8 cellular contexts compared by ENCODE assay signal in the genomic region with DNA sequence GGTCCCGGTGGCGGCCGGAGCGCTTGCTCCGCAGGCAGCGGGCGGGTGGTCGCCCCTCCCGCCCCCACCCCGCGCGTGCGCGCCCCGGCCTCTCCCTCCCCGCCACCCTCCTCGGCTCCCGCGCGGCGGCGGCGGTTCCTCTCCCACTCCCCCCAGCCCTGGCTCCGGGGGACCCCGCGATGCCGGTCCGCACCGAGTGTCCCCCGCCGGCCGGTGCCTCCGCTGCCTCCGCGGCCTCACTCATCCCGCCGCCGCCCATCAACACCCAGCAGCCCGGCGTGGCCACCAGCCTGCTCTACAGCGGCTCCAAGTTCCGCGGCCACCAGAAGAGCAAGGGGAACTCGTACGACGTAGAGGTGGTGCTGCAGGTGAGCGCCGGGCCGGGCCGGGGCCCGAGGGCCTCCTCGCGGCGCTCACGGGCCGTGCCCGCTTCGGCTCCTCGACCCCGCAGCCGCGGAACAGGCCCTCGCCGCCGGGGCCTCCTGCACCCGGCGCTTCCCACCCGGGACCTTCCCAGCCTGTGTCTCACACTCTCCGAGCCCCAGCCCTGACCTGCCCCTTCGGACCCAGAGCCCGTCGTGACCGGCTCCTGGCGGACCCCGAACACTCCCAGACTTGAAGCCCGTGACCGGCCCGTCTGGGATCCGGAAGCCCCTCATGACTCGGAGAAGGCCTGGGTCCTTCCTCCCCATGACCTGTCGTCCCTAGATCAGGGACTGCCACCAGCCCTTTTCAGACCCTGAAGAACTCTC. TPM values are rescaled to one million over a fixed set of nuclear protein-coding genes. Genes with fewer than 3 reads are reported as not detected.
DNase-seq lines count a peak whose midpoint lies in the region; ATAC-seq, FAIRE-seq and TF ChIP-seq lines count a peak whose summit lies in the region.

No MANE protein-coding gene starts in this region.

- no peak overlapping the region for H2AK5ac ChIP-seq in H9 (ENCODE audit: insufficient read length, low read length)

- H2BK120ac ChIP-seq in H9 (ENCODE audit: low read depth, low read length, poor library complexity, severe bottlenecking) = no peak overlapping the region

- no CpG with 5 or more reads among the region's 81 CpGs for WGBS in H9 (ENCODE audit: extremely low coverage, insufficient read length, low lambda C conversion rate)

- H3K27me3 ChIP-seq in H9 (ENCODE audit: insufficient read depth, low read length) (no peaks in the 10 kb centered on the region), brain microvascular endothelial cell (replicated peaks) (no peaks in the 10 kb centered on the region)

- peaks cover 0 to 2% (median 0%) of the 10 kb centered on the region in 3 experiments; a peak in 2 of 7 replicates for H3K36me3 Mint-ChIP-seq in H9 (ENCODE audit: insufficient read depth in 1 of 3, low read depth in 3 of 3)

- peak overlapping the region; percentile 86 to 97 for H3K4me3 Mint-ChIP-seq in H9

- H3K18ac ChIP-seq in H9 (ENCODE audit: insufficient read length, low read depth, low read length) = no peak overlapping the region

- H3K27ac Mint-ChIP-seq in H9 = peak overlapping the region in 2 of 3 experiments; percentile 34 to 68; a peak in 3 of 7 replicates

- H3K23me2 ChIP-seq in H9 (ENCODE audit: insufficient read length, low read depth, low read length, poor library complexity, severe bottlenecking) = peaks cover 12% of the 10 kb centered on the region

- H3K9ac ChIP-seq in H9 (ENCODE audit: extremely low read depth, insufficient read length, low read length) = peak overlapping the region; percentile 9
- peak overlapping the region; percentile 30 to 73 for H3K9ac ChIP-seq in kidney (ENCODE audit: low read length in 2 of 2)

- H4K5ac ChIP-seq in H9 (ENCODE audit: insufficient read length, low read depth, low read length) = no peak overlapping the region

- in situ Hi-C loops in brain microvascular endothelial cell (cut with HindIII; ENCODE audit: low pct_ligation_motif_present, low sequenced_read_pairs) = loop anchor here (10.0 kb wide), 1 partner anchor 145 kb away; no protein-coding TSS in a partner anchor

- peak overlapping the region; percentile 58; the same call in 1 of the 2 replicates for H3K14ac ChIP-seq in H9 (ENCODE audit: insufficient read depth, low read length)

- peak overlapping the region; percentile 86 for H3K4me2 ChIP-seq in H9 (ENCODE audit: insufficient read depth, insufficient read length, low read length)

- no peak overlapping the region for H3K27ac ChIP-seq in H9 (ENCODE audit: insufficient read length, low read depth, low read length)
- H3K27ac ChIP-seq in brain microvascular endothelial cell = peak overlapping the region; percentile 32
- H3K27ac ChIP-seq in kidney (ENCODE audit: low read depth in 2 of 2, low read length in 2 of 2) = peak overlapping the region; percentile 47 to 72

- no peak overlapping the region for H3T11ph ChIP-seq in H9 (ENCODE audit: low read length)

- peaks cover 30 to 35% of the 10 kb centered on the region in 2 experiments for H3K4me1 Mint-ChIP-seq in H9

- H3K4me3 ChIP-seq in brain microvascular endothelial cell (ENCODE audit: low read depth, low read length) (peak overlapping the region; percentile 94), kidney (ENCODE audit: low read length in 2 of 2) (peak overlapping the region; percentile 79 to 86)

- intact Hi-C loops in kidney (cut with DNase I) = loop anchor here (10.0 kb wide), 2 partner anchors 145 to 365 kb away; no protein-coding TSS in a partner anchor

- H3K4me1 ChIP-seq in H9 (ENCODE audit: insufficient read depth, low read length) (no peaks in the 10 kb centered on the region; the same call in 1 of the 2 replicates), kidney (ENCODE audit: control insufficient read depth in 1 of 2, insufficient read depth in 1 of 2, low read depth in 1 of 2, low read length in 2 of 2) (peaks cover 10 to 20% of the 10 kb centered on the region in 2 donors)

- no peak overlapping the region for H2BK5ac ChIP-seq in H9 (ENCODE audit: insufficient read length, low read length)

- H4K8ac ChIP-seq in H9 (replicated peaks; ENCODE audit: insufficient read length, low read depth, low read length) = no peak overlapping the region

- H3K9me3 Mint-ChIP-seq in H9 = no peaks in the 10 kb centered on the region; a peak in 2 of 5 replicates

- no peaks in the 10 kb centered on the region for H3K36me3 ChIP-seq in brain microvascular endothelial cell (replicated peaks)
- H3K36me3 ChIP-seq in kidney (ENCODE audit: control insufficient read depth in 1 of 2, insufficient read depth in 2 of 2, low read length in 2 of 2) = no peaks in the 10 kb centered on the region

- ATAC-seq in activated CD4-positive, CD25-positive, alpha-beta regulatory T cell treated with anti-CD3 and anti-CD28 coated beads, Interleukin-2, amount 50 U/mL, for 24 hours = peak; percentile 6 to 12

- peaks cover 4% of the 10 kb centered on the region for H3K27me3 Mint-ChIP-seq in H9 (ENCODE audit: low read depth)

- H2BK20ac ChIP-seq in H9 (ENCODE audit: low read depth, low read length, poor library complexity, severe bottlenecking) = no peak overlapping the region

- no peak for DNase-seq in activated CD4-positive, CD25-positive, alpha-beta regulatory T cell (lab: John Stamatoyannopoulos, UW)
- DNase-seq in H9 = peak; percentile 67
- peak; percentile 43 for DNase-seq in M059J (ENCODE audit: low read depth)
- DNase-seq in brain microvascular endothelial cell = no peak
- DNase-seq in kidney = peak; percentile 75
- DNase-seq in stimulated activated CD8-positive, alpha-beta memory T cell treated with anti-CD3 and anti-CD28 coated beads, Interleukin-4, amount 100 ng/mL, for 48 hours = peak; percentile 37
- no peak for DNase-seq in NCI-H2196 (lab: John Stamatoyannopoulos, UW; ENCODE audit: unreplicated experiment)

- no peak overlapping the region for H3K23ac ChIP-seq in H9 (ENCODE audit: insufficient read length, low read depth, low read length)

- no peak overlapping the region for H3K56ac ChIP-seq in H9 (ENCODE audit: insufficient read length, low read depth, low read length)

- H2BK12ac ChIP-seq in H9 (ENCODE audit: insufficient read length, low read depth, low read length) = no peak overlapping the region

- H3K4ac ChIP-seq in H9 (ENCODE audit: low read depth, low read length) = no peak overlapping the region

- H4K91ac ChIP-seq in H9 (ENCODE audit: insufficient read length, low read depth, low read length) = no peak overlapping the region

- no peak overlapping the region for H2BK15ac ChIP-seq in H9 (ENCODE audit: low read depth, low read length)

- H3K79me2 ChIP-seq in H9 (ENCODE audit: insufficient read depth, low read length) = no peaks in the 10 kb centered on the region

- H2AFZ ChIP-seq in H9 (ENCODE audit: low read length) = no peak overlapping the region

- no peaks in the 10 kb centered on the region for H4K20me1 ChIP-seq in H9 (ENCODE audit: control insufficient read depth, insufficient read depth, insufficient read length)

- no peaks in the 10 kb centered on the region for H3K79me1 ChIP-seq in H9 (ENCODE audit: insufficient read depth, low read depth, low read length, poor library complexity, severe bottlenecking)

- no peaks in the 10 kb centered on the region for H3K9me3 ChIP-seq in H9 (ENCODE audit: control insufficient read depth, low read depth, low read length)
- H3K9me3 ChIP-seq in kidney (ENCODE audit: control insufficient read depth in 1 of 2, low read length in 2 of 2) = no peaks in the 10 kb centered on the region

- TF ChIP-seq CTCF in H9 (conservative IDR thresholded peaks at IDR 0.05) (no peak), brain microvascular endothelial cell (IDR thresholded peaks at IDR 0.05; ENCODE audit: low read depth, low read length, missing control alignments) (no peak), kidney (IDR thresholded peaks at IDR 0.05; ENCODE audit: borderline replicate concordance, extremely low read depth, insufficient read depth) (no peak)

- FAIRE-seq in kidney (lab: Jason Lieb, UNC) = no peak

RNA-seq across cellular contexts. Expression of gene GID4, which starts 0.5 kb away (rescaled TPM):
- total RNA-seq in H9 (2021) (11.4 and 11.9 TPM in 2 replicates), kidney (8.7 TPM)
- total RNA-seq in M059J (2014; rRNA removed; shearing (Covaris generic)) = 5.9 and 8.2 TPM in 2 replicates
- 3.4 TPM for polyA plus RNA-seq in kidney (ENCODE audit: insufficient read depth, low read depth, low replicate concordance)

RNA-seq across cellular contexts. Expression of gene ATPAF2, which starts 0.7 kb away (rescaled TPM):
- total RNA-seq in H9 (2021) = 20.2 and 21.4 TPM in 2 replicates
- total RNA-seq in M059J (2014; rRNA removed; shearing (Covaris generic)) = 12.3 and 14.4 TPM in 2 replicates
- 27.0 TPM for total RNA-seq in kidney
- polyA plus RNA-seq in kidney (ENCODE audit: insufficient read depth, low read depth, low replicate concordance) = 52.1 TPM

RNA-seq across cellular contexts. Expression of gene DRG2, which starts 48.0 kb away (rescaled TPM):
- total RNA-seq in H9 (2021) (48.5 and 52.0 TPM in 2 replicates), kidney (39.2 TPM)
- total RNA-seq in M059J (2014; rRNA removed; shearing (Covaris generic)) = 40.6 and 41.3 TPM in 2 replicates
- 49.3 TPM for polyA plus RNA-seq in kidney (ENCODE audit: insufficient read depth, low read depth, low replicate concordance)

Comparison
In these comparisons a context has a peak if more than half of its experiments do, and no peak if none do; other contexts are left out.
1. DNase-seq: peak in H9 (single experiment), M059J (single experiment), kidney (single experiment) and stimulated activated CD8-positive, alpha-beta memory T cell treated with anti-CD3 and anti-CD28 coated beads, Interleukin-4, amount 100 ng/mL, for 48 hours (single experiment); none in activated CD4-positive, CD25-positive, alpha-beta regulatory T cell (0 of 4), brain microvascular endothelial cell (single experiment) and NCI-H2196 (single experiment).